23 cellular contexts compared by ENCODE assay signal in genomic region chr2:232980683-232981082, GRCh38. TPM values are rescaled to one million over a fixed set of nuclear protein-coding genes. Genes with fewer than 3 reads are reported as not detected.
DNase-seq lines count a peak whose midpoint lies in the region; ATAC-seq and TF ChIP-seq lines count a peak whose summit lies in the region.
"Had no signal": no experiment of that assay in that cellular context is flagged by ENCODE, and none has a peak within 500 bp of the region (broad histone marks: within the 10 kb centered on the region; RNA-seq: fewer than 3 reads in every experiment).

No MANE protein-coding gene starts in this region.

- H3K4me3 ChIP-seq in smooth muscle cell: no peak overlapping the region
- H3K4me3 ChIP-seq in CD4-positive, alpha-beta memory T cell (ENCODE audit: low read length in 2 of 2): no peak overlapping the region
- H3K4me3 ChIP-seq: breast epithelium, gastrocnemius medialis, HAP-1 had no signal

- H3K27ac ChIP-seq in foreskin keratinocyte (no peak overlapping the region), smooth muscle cell (ENCODE audit: low read depth) (peak overlapping the region; percentile 44)
- no peak overlapping the region for H3K27ac ChIP-seq in CD4-positive, alpha-beta memory T cell (ENCODE audit: low read depth, low read length)
- H3K27ac ChIP-seq: C4-2B, gastrocnemius medialis had no signal

- H3K27me3 ChIP-seq in foreskin keratinocyte (no peaks in the 10 kb centered on the region), smooth muscle cell (ENCODE audit: low read depth) (no peaks in the 10 kb centered on the region)
- no peaks in the 10 kb centered on the region for H3K27me3 ChIP-seq in CD4-positive, alpha-beta memory T cell (ENCODE audit: insufficient read depth, low read length)
- H3K27me3 ChIP-seq: breast epithelium had no signal

- no peak overlapping the region for H2AFZ ChIP-seq in smooth muscle cell (ENCODE audit: low read depth)

- no peak overlapping the region for H3K27ac Mint-ChIP-seq in CD4-positive, alpha-beta memory T cell
- H3K27ac Mint-ChIP-seq: activated naive CD8-positive, alpha-beta T cell; stimulated activated naive CD8-positive, alpha-beta T cell treated with anti-CD3 and anti-CD28 coated beads, Interleukin-15, amount 100 ng/mL, for 72 hours had no signal

- no peaks in the 10 kb centered on the region for H3K36me3 Mint-ChIP-seq in CD4-positive, alpha-beta memory T cell
- H3K36me3 Mint-ChIP-seq: activated naive CD8-positive, alpha-beta T cell had no signal

- DNase-seq in HT1080 (ENCODE audit: low read depth) (peak; percentile 58), T1000 (lab: John Stamatoyannopoulos, UW) (peak; percentile 16), foreskin keratinocyte (no peak), smooth muscle cell (lab: John Stamatoyannopoulos, UW; ENCODE audit: unreplicated experiment) (no peak), HUDEP-2 (lab: John Stamatoyannopoulos, UW; ENCODE audit: unreplicated experiment in 76 of 76) (no peak), NCI-H1105 treated with DMSO at 0.1 percent for 48 hours (lab: John Stamatoyannopoulos, UW) (no peak)
- no peak for DNase-seq in CD4-positive, alpha-beta memory T cell
- no peak for DNase-seq in activated CD4-positive, alpha-beta T cell treated with anti-CD3 and anti-CD28 coated beads, Interleukin-2, amount 50 U/mL, for 48 hours
- DNase-seq: activated T-cell treated with anti-CD3 and anti-CD28 coated beads, Interleukin-2, amount 50 U/mL, for 1 hour; DND-41; effector CD4-positive, alpha-beta T cell; gastrocnemius medialis; KG1; midbrain; NCI-H146; NCI-H510A; stimulated activated CD4-positive, alpha-beta T cell treated with anti-CD3 and anti-CD28 coated beads, Interleukin-12 subunit alpha, Interleukin-12 subunit beta, amount 100 ng/mL, for 4 hours; stimulated activated naive CD8-positive, alpha-beta T cell treated with anti-CD3 and anti-CD28 coated beads, Interleukin-15, amount 100 ng/mL, for 72 hours had no signal

- H3K9me3 ChIP-seq in smooth muscle cell (replicated peaks; ENCODE audit: low read depth): no peaks in the 10 kb centered on the region
- H3K9me3 ChIP-seq in CD4-positive, alpha-beta memory T cell (ENCODE audit: control insufficient read depth in 1 of 2, low read length in 2 of 2): no peaks in the 10 kb centered on the region
- H3K9me3 ChIP-seq: breast epithelium, gastrocnemius medialis, HAP-1 had no signal

- H3K9ac ChIP-seq in smooth muscle cell (ENCODE audit: low read depth): no peak overlapping the region

- no peaks in the 10 kb centered on the region for H3K36me3 ChIP-seq in smooth muscle cell (ENCODE audit: low read depth)
- H3K36me3 ChIP-seq in CD4-positive, alpha-beta memory T cell (ENCODE audit: insufficient read depth, low read length): no peaks in the 10 kb centered on the region
- H3K36me3 ChIP-seq: breast epithelium, gastrocnemius medialis, HAP-1 had no signal

- intact Hi-C loops in CD4-positive, alpha-beta memory T cell (cut with micrococcal nuclease): no loop called here

- no peaks in the 10 kb centered on the region for H3K4me1 Mint-ChIP-seq in CD4-positive, alpha-beta memory T cell

- peaks cover 0 to 11% (median 0%) of the 10 kb centered on the region in 8 donors for H3K9me3 Mint-ChIP-seq in CD4-positive, alpha-beta memory T cell

- POLR2A ChIA-PET in CD4-positive, alpha-beta memory T cell (lab: Charles Lee; ENCODE audit: partially characterized antibody): no interaction called here

- TF ChIP-seq CTCF in foreskin keratinocyte (conservative IDR thresholded peaks at IDR 0.05) (no peak), smooth muscle cell (IDR thresholded peaks at IDR 0.05; ENCODE audit: borderline replicate concordance, insufficient read depth, poor library complexity, severe bottlenecking) (no peak)

- CTCF ChIA-PET in CD4-positive, alpha-beta memory T cell (lab: Charles Lee; ENCODE audit: partially characterized antibody): interaction anchor here (1.3 kb wide), 1 partner anchor 48 kb away, joined by 4 read pairs; no protein-coding TSS in a partner anchor

- H3K4me1 ChIP-seq in foreskin keratinocyte (peaks cover 12% of the 10 kb centered on the region), smooth muscle cell (ENCODE audit: low read depth) (no peaks in the 10 kb centered on the region)
- H3K4me1 ChIP-seq in CD4-positive, alpha-beta memory T cell (ENCODE audit: insufficient read depth, low read length): no peaks in the 10 kb centered on the region
- H3K4me1 ChIP-seq: gastrocnemius medialis, HAP-1 had no signal

- peak; percentile 17 for ATAC-seq in foreskin keratinocyte
- ATAC-seq: gastrocnemius medialis had no signal

- H4K20me1 ChIP-seq in smooth muscle cell (ENCODE audit: low read depth): no peaks in the 10 kb centered on the region

- no peak overlapping the region for H3K4me3 Mint-ChIP-seq in CD4-positive, alpha-beta memory T cell
- H3K4me3 Mint-ChIP-seq: activated naive CD8-positive, alpha-beta T cell; stimulated activated naive CD8-positive, alpha-beta T cell treated with anti-CD3 and anti-CD28 coated beads, Interleukin-15, amount 100 ng/mL, for 72 hours had no signal

- H3K79me2 ChIP-seq in smooth muscle cell (ENCODE audit: low read depth): no peaks in the 10 kb centered on the region

- WGBS in smooth muscle cell (ENCODE audit: low lambda C conversion rate): 85% methylated on average over 7 of the region's 7 CpGs

- no peaks in the 10 kb centered on the region for H3F3A ChIP-seq in smooth muscle cell (ENCODE audit: low read depth)

- H3K27me3 Mint-ChIP-seq in CD4-positive, alpha-beta memory T cell: peaks cover 9 to 22% of the 10 kb centered on the region in 2 donors

- H3K4me2 ChIP-seq in smooth muscle cell: no peak overlapping the region

RNA-seq across cellular contexts. Expression of gene NGEF, which starts 32.4 kb away (rescaled TPM):
- total RNA-seq in HT1080 (2014; rRNA removed; shearing (Covaris generic)): 0.30 and 2.7 TPM in 2 replicates
- 0.84 and 1.4 TPM in 2 replicates for polyA plus RNA-seq in HT1080 (2015; cell fraction: cytosol; rRNA removed)
- polyA plus RNA-seq in HT1080 (2015; cell fraction: nucleus; rRNA removed): 1.9 and 2.6 TPM in 2 replicates
- total RNA-seq in foreskin keratinocyte (0.11 TPM in 1 of 2 replicates, not detected in the other), smooth muscle cell (not detected in 2 replicates)
- polyA plus RNA-seq in foreskin keratinocyte (0.01 TPM in 1 of 2 replicates, not detected in the other), smooth muscle cell (0.09 and 1.4 TPM in 2 replicates)
- not detected for total RNA-seq in CD4-positive, alpha-beta memory T cell
- not detected for polyA plus RNA-seq in CD4-positive, alpha-beta memory T cell
- total RNA-seq: osteoblast had no signal

RNA-seq across cellular contexts. Expression of gene NEU2, which starts 51.8 kb away (rescaled TPM):
- total RNA-seq in HT1080 (2014; rRNA removed; shearing (Covaris generic)): 0.24 and 0.37 TPM in 2 replicates
- not detected in 2 replicates for polyA plus RNA-seq in HT1080 (2015; cell fraction: cytosol; rRNA removed)
- 0.27 and 0.43 TPM in 2 replicates for polyA plus RNA-seq in HT1080 (2015; cell fraction: nucleus; rRNA removed)
- not detected in 2 replicates for total RNA-seq in foreskin keratinocyte
- not detected in 2 replicates for polyA plus RNA-seq in foreskin keratinocyte
- total RNA-seq in smooth muscle cell: 0.45 and 0.94 TPM in 2 replicates
- not detected in 2 replicates for polyA plus RNA-seq in smooth muscle cell
- total RNA-seq in CD4-positive, alpha-beta memory T cell: not detected
- polyA plus RNA-seq in CD4-positive, alpha-beta memory T cell: not detected
- total RNA-seq: breast epithelium, gastrocnemius medialis, osteoblast had no signal

Comparison
In these comparisons a context has a peak if more than half of its experiments do, and no peak if none do; other contexts are left out.
1. DNase-seq: peak in HT1080 (single experiment) and T1000 (single experiment); none in foreskin keratinocyte (0 of 2), smooth muscle cell (single experiment), CD4-positive, alpha-beta memory T cell (0 of 5), HUDEP-2 (0 of 76), NCI-H1105 treated with DMSO at 0.1 percent for 48 hours (single experiment) and activated CD4-positive, alpha-beta T cell treated with anti-CD3 and anti-CD28 coated beads, Interleukin-2, amount 50 U/mL, for 48 hours (0 of 2).